Comparison of ENCODE assay signal across 1 cellular context in the genomic region with DNA sequence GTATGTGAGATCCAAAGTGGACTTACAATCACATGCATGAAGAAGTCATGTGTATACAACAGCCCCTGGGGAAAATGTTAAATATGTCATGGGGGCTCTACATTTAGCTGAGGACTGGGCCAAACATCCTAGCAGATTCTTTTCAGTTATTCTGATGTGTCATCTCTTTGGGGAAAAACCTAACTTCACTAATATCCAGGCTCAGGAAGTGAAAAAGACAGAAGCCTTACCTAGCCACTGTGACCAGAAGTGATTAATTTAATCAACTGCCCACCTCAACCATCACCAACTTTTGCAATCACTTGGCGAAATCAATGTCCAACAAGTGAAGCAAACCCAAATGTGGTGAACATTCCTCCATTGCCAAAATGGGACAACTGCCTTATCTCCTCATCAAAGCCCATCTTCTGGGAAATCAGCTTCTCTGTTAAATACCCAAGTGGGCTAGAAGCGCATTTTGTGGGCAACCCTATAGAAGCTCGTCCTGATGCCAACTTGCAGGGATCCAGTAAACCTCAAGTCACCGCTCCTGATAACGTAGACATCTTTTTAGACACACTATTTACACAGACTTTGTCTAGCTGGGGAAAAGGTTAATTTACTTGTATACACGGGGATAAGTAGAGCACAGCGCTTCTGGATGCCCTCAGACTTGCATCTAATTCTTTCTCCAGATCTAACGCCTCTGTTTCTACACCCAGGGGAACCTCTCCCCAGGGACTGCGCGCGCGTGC.
TF ChIP-seq lines count a peak whose summit lies in the region.

No MANE protein-coding gene starts in this region.

TF ChIP-seq in GM23338, 12 proteins besides CTCF, POLR2A, EP300 and RAD21:
- TF ChIP-seq ZNF462 (CRISPR knock-in tag; IDR thresholded peaks at IDR 0.05): no peak
- TF ChIP-seq, protein P1, sequence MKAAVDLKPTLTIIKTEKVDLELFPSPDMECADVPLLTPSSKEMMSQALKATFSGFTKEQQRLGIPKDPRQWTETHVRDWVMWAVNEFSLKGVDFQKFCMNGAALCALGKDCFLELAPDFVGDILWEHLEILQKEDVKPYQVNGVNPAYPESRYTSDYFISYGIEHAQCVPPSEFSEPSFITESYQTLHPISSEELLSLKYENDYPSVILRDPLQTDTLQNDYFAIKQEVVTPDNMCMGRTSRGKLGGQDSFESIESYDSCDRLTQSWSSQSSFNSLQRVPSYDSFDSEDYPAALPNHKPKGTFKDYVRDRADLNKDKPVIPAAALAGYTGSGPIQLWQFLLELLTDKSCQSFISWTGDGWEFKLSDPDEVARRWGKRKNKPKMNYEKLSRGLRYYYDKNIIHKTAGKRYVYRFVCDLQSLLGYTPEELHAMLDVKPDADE (IDR thresholded peaks at IDR 0.05): no peak
- TF ChIP-seq ZNF331 (CRISPR knock-in tag; IDR thresholded peaks at IDR 0.05; ENCODE audit: low read depth): no peak
- no peak for TF ChIP-seq JUNB (IDR thresholded peaks at IDR 0.05; ENCODE audit: unreplicated experiment)
- no peak for TF ChIP-seq CREB1 (CRISPR knock-in tag; IDR thresholded peaks at IDR 0.05; ENCODE audit: low read depth)
- no peak for TF ChIP-seq NANOG (IDR thresholded peaks at IDR 0.05; ENCODE audit: borderline replicate concordance)
- no peak for TF ChIP-seq POLR2AphosphoS5 (IDR thresholded peaks at IDR 0.05; ENCODE audit: low read depth)
- TF ChIP-seq EZH2 (IDR thresholded peaks at IDR 0.05; ENCODE audit: low read depth, unreplicated experiment): no peak
- no peak for TF ChIP-seq EZH2phosphoT487 (IDR thresholded peaks at IDR 0.05; ENCODE audit: unreplicated experiment)
- TF ChIP-seq ZNF114 (CRISPR knock-in tag; IDR thresholded peaks at IDR 0.05): no peak
- TF ChIP-seq, protein P2, sequence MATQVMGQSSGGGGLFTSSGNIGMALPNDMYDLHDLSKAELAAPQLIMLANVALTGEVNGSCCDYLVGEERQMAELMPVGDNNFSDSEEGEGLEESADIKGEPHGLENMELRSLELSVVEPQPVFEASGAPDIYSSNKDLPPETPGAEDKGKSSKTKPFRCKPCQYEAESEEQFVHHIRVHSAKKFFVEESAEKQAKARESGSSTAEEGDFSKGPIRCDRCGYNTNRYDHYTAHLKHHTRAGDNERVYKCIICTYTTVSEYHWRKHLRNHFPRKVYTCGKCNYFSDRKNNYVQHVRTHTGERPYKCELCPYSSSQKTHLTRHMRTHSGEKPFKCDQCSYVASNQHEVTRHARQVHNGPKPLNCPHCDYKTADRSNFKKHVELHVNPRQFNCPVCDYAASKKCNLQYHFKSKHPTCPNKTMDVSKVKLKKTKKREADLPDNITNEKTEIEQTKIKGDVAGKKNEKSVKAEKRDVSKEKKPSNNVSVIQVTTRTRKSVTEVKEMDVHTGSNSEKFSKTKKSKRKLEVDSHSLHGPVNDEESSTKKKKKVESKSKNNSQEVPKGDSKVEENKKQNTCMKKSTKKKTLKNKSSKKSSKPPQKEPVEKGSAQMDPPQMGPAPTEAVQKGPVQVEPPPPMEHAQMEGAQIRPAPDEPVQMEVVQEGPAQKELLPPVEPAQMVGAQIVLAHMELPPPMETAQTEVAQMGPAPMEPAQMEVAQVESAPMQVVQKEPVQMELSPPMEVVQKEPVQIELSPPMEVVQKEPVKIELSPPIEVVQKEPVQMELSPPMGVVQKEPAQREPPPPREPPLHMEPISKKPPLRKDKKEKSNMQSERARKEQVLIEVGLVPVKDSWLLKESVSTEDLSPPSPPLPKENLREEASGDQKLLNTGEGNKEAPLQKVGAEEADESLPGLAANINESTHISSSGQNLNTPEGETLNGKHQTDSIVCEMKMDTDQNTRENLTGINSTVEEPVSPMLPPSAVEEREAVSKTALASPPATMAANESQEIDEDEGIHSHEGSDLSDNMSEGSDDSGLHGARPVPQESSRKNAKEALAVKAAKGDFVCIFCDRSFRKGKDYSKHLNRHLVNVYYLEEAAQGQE (IDR thresholded peaks at IDR 0.05; ENCODE audit: unreplicated experiment): no peak
- TF ChIP-seq STAT1 (IDR thresholded peaks at IDR 0.05; ENCODE audit: unreplicated experiment): no peak
TF ChIP-seq in GM23338: peak in this region for 0.
